1 cellular context compared by ENCODE assay signal in the genomic region with DNA sequence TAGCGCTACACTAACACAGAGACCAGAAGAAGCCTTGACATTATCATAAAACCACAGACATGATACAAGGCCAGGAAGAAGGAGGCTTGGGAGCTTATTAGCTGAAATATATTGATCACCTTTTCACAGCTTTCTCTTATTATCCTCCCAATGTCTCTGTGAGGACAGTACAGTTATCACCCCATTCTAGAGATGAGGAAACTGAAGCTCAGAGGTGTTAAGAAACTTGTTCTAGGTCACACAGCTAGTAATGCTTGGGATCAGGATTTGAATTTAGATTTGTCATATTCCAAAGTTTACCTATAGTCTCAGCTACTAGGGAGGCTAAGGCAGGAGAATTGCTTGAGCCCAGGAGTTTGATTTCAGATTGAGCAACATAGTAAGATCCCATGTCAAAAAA.
A peak's percentile ranks its signal among the peaks of the same experiment; 100 is the strongest.
TF ChIP-seq lines count a peak whose summit lies in the region.

No MANE protein-coding gene starts in this region.

TF ChIP-seq in K562, 482 proteins besides CTCF, POLR2A, EP300 and RAD21:
- TF ChIP-seq, protein P1, sequence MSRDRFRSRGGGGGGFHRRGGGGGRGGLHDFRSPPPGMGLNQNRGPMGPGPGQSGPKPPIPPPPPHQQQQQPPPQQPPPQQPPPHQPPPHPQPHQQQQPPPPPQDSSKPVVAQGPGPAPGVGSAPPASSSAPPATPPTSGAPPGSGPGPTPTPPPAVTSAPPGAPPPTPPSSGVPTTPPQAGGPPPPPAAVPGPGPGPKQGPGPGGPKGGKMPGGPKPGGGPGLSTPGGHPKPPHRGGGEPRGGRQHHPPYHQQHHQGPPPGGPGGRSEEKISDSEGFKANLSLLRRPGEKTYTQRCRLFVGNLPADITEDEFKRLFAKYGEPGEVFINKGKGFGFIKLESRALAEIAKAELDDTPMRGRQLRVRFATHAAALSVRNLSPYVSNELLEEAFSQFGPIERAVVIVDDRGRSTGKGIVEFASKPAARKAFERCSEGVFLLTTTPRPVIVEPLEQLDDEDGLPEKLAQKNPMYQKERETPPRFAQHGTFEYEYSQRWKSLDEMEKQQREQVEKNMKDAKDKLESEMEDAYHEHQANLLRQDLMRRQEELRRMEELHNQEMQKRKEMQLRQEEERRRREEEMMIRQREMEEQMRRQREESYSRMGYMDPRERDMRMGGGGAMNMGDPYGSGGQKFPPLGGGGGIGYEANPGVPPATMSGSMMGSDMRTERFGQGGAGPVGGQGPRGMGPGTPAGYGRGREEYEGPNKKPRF (IDR thresholded peaks at IDR 0.05; ENCODE audit: low read depth, low read length): no peak
- TF ChIP-seq KDM1A (IDR thresholded peaks at IDR 0.05) (peak in 1 of 2 experiments; percentile 45; a peak in 2 of 4 replicates), ZNF121 (CRISPR knock-in tag; conservative IDR thresholded peaks at IDR 0.05) (peak; percentile 8; the same call in 1 of the 2 replicates), RBM25 (IDR thresholded peaks at IDR 0.05; ENCODE audit: low read depth, low read length, severe bottlenecking) (peak; percentile 91), BCOR (IDR thresholded peaks at IDR 0.05) (peak; percentile 39; the same call in 1 of the 2 replicates), ZFP36 (IDR thresholded peaks at IDR 0.05; ENCODE audit: low read depth, low read length, partially characterized antibody) (peak; percentile 20), NCOA2 (IDR thresholded peaks at IDR 0.05; ENCODE audit: partially characterized antibody in 2 of 2) (no peak), ADNP (tag; IDR thresholded peaks at IDR 0.05) (no peak), GATAD2A (IDR thresholded peaks at IDR 0.05) (no peak), KDM2B (CRISPR knock-in tag; IDR thresholded peaks at IDR 0.05) (no peak), POLR2B (IDR thresholded peaks at IDR 0.05; ENCODE audit: low read depth, partially characterized antibody) (no peak), TAF15 (IDR thresholded peaks at IDR 0.05; ENCODE audit: low read depth, low read length) (no peak)
- TF ChIP-seq, protein P2, sequence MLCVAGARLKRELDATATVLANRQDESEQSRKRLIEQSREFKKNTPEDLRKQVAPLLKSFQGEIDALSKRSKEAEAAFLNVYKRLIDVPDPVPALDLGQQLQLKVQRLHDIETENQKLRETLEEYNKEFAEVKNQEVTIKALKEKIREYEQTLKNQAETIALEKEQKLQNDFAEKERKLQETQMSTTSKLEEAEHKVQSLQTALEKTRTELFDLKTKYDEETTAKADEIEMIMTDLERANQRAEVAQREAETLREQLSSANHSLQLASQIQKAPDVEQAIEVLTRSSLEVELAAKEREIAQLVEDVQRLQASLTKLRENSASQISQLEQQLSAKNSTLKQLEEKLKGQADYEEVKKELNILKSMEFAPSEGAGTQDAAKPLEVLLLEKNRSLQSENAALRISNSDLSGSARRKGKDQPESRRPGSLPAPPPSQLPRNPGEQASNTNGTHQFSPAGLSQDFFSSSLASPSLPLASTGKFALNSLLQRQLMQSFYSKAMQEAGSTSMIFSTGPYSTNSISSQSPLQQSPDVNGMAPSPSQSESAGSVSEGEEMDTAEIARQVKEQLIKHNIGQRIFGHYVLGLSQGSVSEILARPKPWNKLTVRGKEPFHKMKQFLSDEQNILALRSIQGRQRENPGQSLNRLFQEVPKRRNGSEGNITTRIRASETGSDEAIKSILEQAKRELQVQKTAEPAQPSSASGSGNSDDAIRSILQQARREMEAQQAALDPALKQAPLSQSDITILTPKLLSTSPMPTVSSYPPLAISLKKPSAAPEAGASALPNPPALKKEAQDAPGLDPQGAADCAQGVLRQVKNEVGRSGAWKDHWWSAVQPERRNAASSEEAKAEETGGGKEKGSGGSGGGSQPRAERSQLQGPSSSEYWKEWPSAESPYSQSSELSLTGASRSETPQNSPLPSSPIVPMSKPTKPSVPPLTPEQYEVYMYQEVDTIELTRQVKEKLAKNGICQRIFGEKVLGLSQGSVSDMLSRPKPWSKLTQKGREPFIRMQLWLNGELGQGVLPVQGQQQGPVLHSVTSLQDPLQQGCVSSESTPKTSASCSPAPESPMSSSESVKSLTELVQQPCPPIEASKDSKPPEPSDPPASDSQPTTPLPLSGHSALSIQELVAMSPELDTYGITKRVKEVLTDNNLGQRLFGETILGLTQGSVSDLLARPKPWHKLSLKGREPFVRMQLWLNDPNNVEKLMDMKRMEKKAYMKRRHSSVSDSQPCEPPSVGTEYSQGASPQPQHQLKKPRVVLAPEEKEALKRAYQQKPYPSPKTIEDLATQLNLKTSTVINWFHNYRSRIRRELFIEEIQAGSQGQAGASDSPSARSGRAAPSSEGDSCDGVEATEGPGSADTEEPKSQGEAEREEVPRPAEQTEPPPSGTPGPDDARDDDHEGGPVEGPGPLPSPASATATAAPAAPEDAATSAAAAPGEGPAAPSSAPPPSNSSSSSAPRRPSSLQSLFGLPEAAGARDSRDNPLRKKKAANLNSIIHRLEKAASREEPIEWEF (CRISPR knock-in tag; IDR thresholded peaks at IDR 0.05): no peak
- TF ChIP-seq, protein P3, sequence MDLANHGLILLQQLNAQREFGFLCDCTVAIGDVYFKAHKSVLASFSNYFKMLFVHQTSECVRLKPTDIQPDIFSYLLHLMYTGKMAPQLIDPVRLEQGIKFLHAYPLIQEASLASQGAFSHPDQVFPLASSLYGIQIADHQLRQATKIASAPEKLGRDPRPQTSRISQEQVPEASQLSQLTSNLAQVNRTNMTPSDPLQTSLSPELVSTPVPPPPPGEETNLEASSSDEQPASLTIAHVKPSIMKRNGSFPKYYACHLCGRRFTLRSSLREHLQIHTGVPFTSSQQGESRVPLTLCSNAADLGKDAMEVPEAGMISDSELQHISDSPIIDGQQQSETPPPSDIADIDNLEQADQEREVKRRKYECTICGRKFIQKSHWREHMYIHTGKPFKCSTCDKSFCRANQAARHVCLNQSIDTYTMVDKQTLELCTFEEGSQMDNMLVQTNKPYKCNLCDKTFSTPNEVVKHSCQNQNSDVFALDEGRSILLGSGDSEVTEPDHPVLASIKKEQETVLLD (IDR thresholded peaks at IDR 0.05): no peak
- TF ChIP-seq, protein P4, sequence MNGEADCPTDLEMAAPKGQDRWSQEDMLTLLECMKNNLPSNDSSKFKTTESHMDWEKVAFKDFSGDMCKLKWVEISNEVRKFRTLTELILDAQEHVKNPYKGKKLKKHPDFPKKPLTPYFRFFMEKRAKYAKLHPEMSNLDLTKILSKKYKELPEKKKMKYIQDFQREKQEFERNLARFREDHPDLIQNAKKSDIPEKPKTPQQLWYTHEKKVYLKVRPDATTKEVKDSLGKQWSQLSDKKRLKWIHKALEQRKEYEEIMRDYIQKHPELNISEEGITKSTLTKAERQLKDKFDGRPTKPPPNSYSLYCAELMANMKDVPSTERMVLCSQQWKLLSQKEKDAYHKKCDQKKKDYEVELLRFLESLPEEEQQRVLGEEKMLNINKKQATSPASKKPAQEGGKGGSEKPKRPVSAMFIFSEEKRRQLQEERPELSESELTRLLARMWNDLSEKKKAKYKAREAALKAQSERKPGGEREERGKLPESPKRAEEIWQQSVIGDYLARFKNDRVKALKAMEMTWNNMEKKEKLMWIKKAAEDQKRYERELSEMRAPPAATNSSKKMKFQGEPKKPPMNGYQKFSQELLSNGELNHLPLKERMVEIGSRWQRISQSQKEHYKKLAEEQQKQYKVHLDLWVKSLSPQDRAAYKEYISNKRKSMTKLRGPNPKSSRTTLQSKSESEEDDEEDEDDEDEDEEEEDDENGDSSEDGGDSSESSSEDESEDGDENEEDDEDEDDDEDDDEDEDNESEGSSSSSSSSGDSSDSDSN (IDR thresholded peaks at IDR 0.05; ENCODE audit: borderline replicate concordance in 1 of 2, low read depth in 2 of 2, low read length in 2 of 2): no peak
